Comparison of ENCODE assay signal across 17 cellular contexts in the genomic region with DNA sequence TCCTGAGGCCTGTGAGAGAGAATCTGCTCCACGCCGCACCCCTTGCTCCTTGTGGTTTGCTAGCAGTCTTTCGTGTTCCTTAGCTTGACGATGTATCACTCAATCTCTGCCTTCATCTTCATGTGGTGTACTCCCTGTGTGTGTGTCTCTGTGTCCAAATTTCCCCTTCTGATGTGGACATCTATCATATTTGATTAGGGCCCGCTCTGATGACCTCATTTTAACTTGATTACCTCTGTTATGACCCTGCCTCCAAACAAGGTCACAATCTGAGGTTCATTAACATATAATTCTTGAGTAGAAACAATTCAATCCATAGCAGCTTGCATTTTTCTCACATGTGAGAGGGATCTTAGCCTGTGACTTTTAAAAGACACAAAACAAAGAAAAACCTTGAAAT.
"Had no signal": no experiment of that assay in that cellular context is flagged by ENCODE, and none has a peak within 500 bp of the region (broad histone marks: within the 10 kb centered on the region; RNA-seq: fewer than 3 reads in every experiment).

No MANE protein-coding gene starts in this region.

- H3K27me3 Mint-ChIP-seq: activated CD4-positive, alpha-beta T cell treated with anti-CD3 and anti-CD28 coated beads, Interleukin-2, amount 10 ng/mL, durations not matched to agents 7 days and 5 days had no signal

- H3K4me1 ChIP-seq: esophagus squamous epithelium, left ventricle myocardium inferior, upper lobe of left lung had no signal

- H3K27me3 ChIP-seq: brain microvascular endothelial cell, upper lobe of left lung had no signal

- H3K4me3 Mint-ChIP-seq: natural killer cell treated with Interleukin-12 subunit alpha and Interleukin-12 subunit beta and Interleukin-15 and Interleukin-18, amount 100 ng/mL, for 72 hours had no signal

- H3K27ac ChIP-seq: brain microvascular endothelial cell, esophagus squamous epithelium, left ventricle myocardium inferior, suprapubic skin, upper lobe of left lung had no signal

- H3K27ac Mint-ChIP-seq: activated T-helper 2 cell treated with anti-CD3 and anti-CD28 coated beads, Interferon-gamma antibody, Interleukin-2, Interleukin-4, amounts not matched to agents 10 μg/mL and 5 μg/mL and 100 μg/mL, durations not matched to agents 14 hours and 24 hours and 36 hours; natural killer cell treated with Interleukin-12 subunit alpha and Interleukin-12 subunit beta and Interleukin-15 and Interleukin-18, amount 100 ng/mL, for 72 hours had no signal

- H3K36me3 ChIP-seq: brain microvascular endothelial cell, esophagus squamous epithelium, left ventricle myocardium inferior, suprapubic skin, upper lobe of left lung had no signal

- H3K4me3 ChIP-seq: esophagus squamous epithelium, left ventricle myocardium inferior, suprapubic skin, upper lobe of left lung had no signal

- DNase-seq: activated naive CD4-positive, alpha-beta T cell treated with anti-CD3 and anti-CD28 coated beads, Interleukin-2, amount 50 U/mL, for 16 hours; anterior cingulate cortex; brain microvascular endothelial cell; effector CD8-positive, alpha-beta T cell; esophagus squamous epithelium; hippocampal formation; left ventricle myocardium inferior; nucleus accumbens; posterior cingulate gyrus; retina; SW 1271; T-helper 9 cell; upper lobe of left lung had no signal

- H3K36me3 Mint-ChIP-seq: natural killer cell treated with Interleukin-12 subunit alpha and Interleukin-12 subunit beta and Interleukin-15 and Interleukin-18, amount 100 ng/mL, for 72 hours had no signal

- H3K9me3 Mint-ChIP-seq: natural killer cell treated with Interleukin-12 subunit alpha and Interleukin-12 subunit beta and Interleukin-15 and Interleukin-18, amount 100 ng/mL, for 72 hours had no signal

- H3K9me3 ChIP-seq: left ventricle myocardium inferior, suprapubic skin had no signal
